Comparison of ENCODE assay signal across 35 cellular contexts in the genomic region with DNA sequence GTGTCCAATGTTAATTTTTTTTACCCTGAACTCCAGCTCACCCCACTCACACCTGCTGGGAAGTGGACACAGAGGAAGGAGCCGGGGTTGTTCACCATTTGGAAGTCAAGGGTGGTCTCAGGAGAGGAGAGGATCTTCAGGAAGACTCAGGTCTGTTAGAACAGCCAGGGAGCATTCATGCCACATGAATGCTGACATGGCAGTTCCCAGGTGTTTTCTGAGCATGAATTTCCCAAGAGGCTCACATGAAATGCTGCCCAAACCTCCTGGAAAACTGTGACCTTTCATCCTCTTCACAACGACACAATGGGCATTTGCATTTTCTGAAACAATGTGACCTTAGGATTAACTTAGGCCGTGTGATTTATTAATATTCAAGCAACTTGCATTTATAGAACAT.
"Had no signal": no experiment of that assay in that cellular context is flagged by ENCODE, and none has a peak within 500 bp of the region (broad histone marks: within the 10 kb centered on the region; RNA-seq: fewer than 3 reads in every experiment).

No MANE protein-coding gene starts in this region.

- DNase-seq: Kasumi-1, MG63, MM.1S, MV-4-11, NCI-H1048, NCI-H1092, NCI-H1092 treated with DMSO at 0.1 percent for 48 hours, NCI-H1105, NCI-H1105 treated with DMSO at 0.1 percent for 48 hours, NCI-H1417, NCI-H1417 treated with DMSO at 0.1 percent for 48 hours, NCI-H1436, NCI-H1436 treated with DMSO at 0.1 percent for 48 hours, NCI-H146, NCI-H1694, NCI-H1694 treated with DMSO at 0.1 percent for 48 hours, NCI-H187, NCI-H187 treated with DMSO at 0.1 percent for 48 hours, NCI-H1930, NCI-H2029, NCI-H2029 treated with DMSO at 0.1 percent for 48 hours, NCI-H2081, NCI-H2081 treated with DMSO at 0.1 percent for 48 hours, NCI-H2107, NCI-H2171, NCI-H2171 treated with DMSO at 0.1 percent for 48 hours, NCI-H2227 treated with DMSO at 0.1 percent for 48 hours, NCI-H226, NCI-H345, NCI-H446, NCI-H446 treated with DMSO at 0.1 percent for 48 hours, NCI-H510A, NCI-H510A treated with DMSO at 0.1 percent for 48 hours, NCI-H524, NCI-H524 treated with DMSO at 0.1 percent for 48 hours had no signal

- H3K36me3 ChIP-seq: MG63 had no signal

- H3K27me3 ChIP-seq: MG63 had no signal

- H3K9me3 ChIP-seq: MG63 had no signal

- H3K4me3 ChIP-seq: MG63 had no signal
